6 cellular contexts compared by ENCODE assay signal in genomic region chr1:83332308-83332707, GRCh38.
A peak's percentile ranks its signal among the peaks of the same experiment; 100 is the strongest.
DNase-seq lines count a peak whose midpoint lies in the region; ATAC-seq, FAIRE-seq and TF ChIP-seq lines count a peak whose summit lies in the region.
"Not testable (repeated sequence)": the region's sequence is repeated elsewhere in the genome, so short reads cannot be mapped to it uniquely, and the experiment has no call there.

No MANE protein-coding gene starts in this region.

- H3K9me1 ChIP-seq in IMR-90 (ENCODE audit: insufficient read depth, low read length); keratinocyte (ENCODE audit: control insufficient read depth, extremely low read depth, insufficient read depth, low read length): not testable (repeated sequence)

- BruUV-seq in IMR-90 (replicated peaks; lab: Mats Ljungman, UMichigan); GM12878 (replicated peaks; lab: Mats Ljungman, UMichigan): not testable (repeated sequence)

- not testable (repeated sequence) for H2BK15ac ChIP-seq in IMR-90 (ENCODE audit: low read depth, low read length)

- not testable (repeated sequence) for H3K18ac ChIP-seq in IMR-90 (ENCODE audit: low read depth, low read length)

- CTCF ChIA-PET in IMR-90 (lab: Yijun Ruan, JAX); GM12878 (lab: Yijun Ruan, JAX): not testable (repeated sequence)

- H3K79me2 ChIP-seq in GM12878 (ENCODE audit: control insufficient read depth, insufficient read depth, low read length); keratinocyte (ENCODE audit: control insufficient read depth, insufficient read depth, low read length); smooth muscle cell (ENCODE audit: low read depth): not testable (repeated sequence)

- not testable (repeated sequence) for H3K36me3 Mint-ChIP-seq in nephron progenitor cell (ENCODE audit: low read depth)

- H4K91ac ChIP-seq in IMR-90 (ENCODE audit: insufficient read depth, low read depth, low read length) = not testable (repeated sequence)

- not testable (repeated sequence) for H3K4me3 ChIP-seq in IMR-90 (ENCODE audit: insufficient read depth, low read depth, low read length); GM12878; keratinocyte (ENCODE audit: control insufficient read depth in 2 of 3, extremely low read depth in 1 of 3, insufficient read depth in 2 of 3, low read depth in 1 of 3, low read length in 3 of 3); smooth muscle cell

- TF ChIP-seq EP300 in GM12878 (IDR thresholded peaks at IDR 0.05; ENCODE audit: borderline replicate concordance in 1 of 2, control insufficient read depth in 1 of 2, low read depth in 2 of 2, low read length in 2 of 2) = not testable (repeated sequence)

- not testable (repeated sequence) for H2AK9ac ChIP-seq in IMR-90 (replicated peaks; ENCODE audit: low read depth, low read length, poor library complexity)

- H4K5ac ChIP-seq in IMR-90 (ENCODE audit: low read depth, low read length) = not testable (repeated sequence)

- H3K27me3 ChIP-seq in IMR-90 (ENCODE audit: control insufficient read depth, insufficient read depth, low read length); GM12878 (replicated peaks in 1 of 2; ENCODE audit: control insufficient read depth in 2 of 2, insufficient read depth in 2 of 2, low read length in 1 of 2); keratinocyte (ENCODE audit: control insufficient read depth, extremely low read depth, insufficient read depth, low read length); smooth muscle cell (ENCODE audit: low read depth): not testable (repeated sequence)

- not testable (repeated sequence) for DNase-seq in GM18507 (ENCODE audit: extremely low spot score, insufficient read length, low read depth); IMR-90; GM12878 (ENCODE audit: low read depth, low spot score); keratinocyte (ENCODE audit: low read depth, low spot score); nephron progenitor cell; smooth muscle cell (lab: John Stamatoyannopoulos, UW; ENCODE audit: unreplicated experiment)

- WGBS in IMR-90 (ENCODE audit: extremely low coverage in 2 of 2, insufficient read length in 1 of 2), 2 experiments = no CpG with 5 or more reads among the region's 1 CpG
- no CpG with 5 or more reads among the region's 1 CpG for WGBS in GM12878 (ENCODE audit: insufficient coverage, insufficient replicate concordance, low lambda C conversion rate, missing lambda C conversion rate)
- no CpG with 5 or more reads among the region's 1 CpG for WGBS in smooth muscle cell (ENCODE audit: low lambda C conversion rate)

- TF ChIP-seq CTCF in IMR-90 (conservative IDR thresholded peaks at IDR 0.05; ENCODE audit: low read depth, low read length); GM12878 (IDR thresholded peaks at IDR 0.05 in 2 of 3, conservative IDR thresholded peaks at IDR 0.05 in 1 of 3; ENCODE audit: control insufficient read depth in 2 of 3, extremely low read depth in 1 of 3, insufficient read depth in 1 of 3, low read depth in 3 of 3, low read length in 3 of 3); keratinocyte (optimal IDR thresholded peaks at IDR 0.05 in 1 of 3, IDR thresholded peaks at IDR 0.05 in 1 of 3, conservative IDR thresholded peaks at IDR 0.05 in 1 of 3; ENCODE audit: extremely low read depth in 1 of 3, insufficient read depth in 2 of 3, low read length in 3 of 3); nephron progenitor cell (IDR thresholded peaks at IDR 0.05); smooth muscle cell (IDR thresholded peaks at IDR 0.05; ENCODE audit: borderline replicate concordance, insufficient read depth, poor library complexity, severe bottlenecking): not testable (repeated sequence)

- not testable (repeated sequence) for H3K4me1 Mint-ChIP-seq in nephron progenitor cell

- not testable (repeated sequence) for H3K9ac ChIP-seq in IMR-90 (ENCODE audit: low read depth, low read length); GM12878 (ENCODE audit: control insufficient read depth, insufficient read depth, low read length); keratinocyte (ENCODE audit: control insufficient read depth, extremely low read depth, insufficient read depth, low read length); smooth muscle cell (ENCODE audit: low read depth)

- H3K9me3 ChIP-seq in IMR-90 (ENCODE audit: control insufficient read depth, insufficient read depth, low read length); GM12878 (replicated peaks; ENCODE audit: control insufficient read depth, insufficient read depth, low read length); keratinocyte (ENCODE audit: control insufficient read depth, low read depth, low read length); smooth muscle cell (replicated peaks; ENCODE audit: low read depth): not testable (repeated sequence)

- RAD21 ChIA-PET in GM12878 (lab: Charles Lee; ENCODE audit: unreplicated experiment) = not testable (repeated sequence)

- H2AK5ac ChIP-seq in IMR-90 (ENCODE audit: low read depth, low read length) = not testable (repeated sequence)

- not testable (repeated sequence) for H3K4ac ChIP-seq in IMR-90 (ENCODE audit: low read depth, low read length)

- not testable (repeated sequence) for H3K9me3 Mint-ChIP-seq in nephron progenitor cell

- not testable (repeated sequence) for H3K23ac ChIP-seq in IMR-90 (ENCODE audit: low read depth, low read length)

- not testable (repeated sequence) for H2BK120ac ChIP-seq in IMR-90 (ENCODE audit: low read depth, low read length)

- H3K4me1 ChIP-seq in IMR-90 (ENCODE audit: control insufficient read depth, insufficient read depth, low read length); GM12878 (ENCODE audit: control insufficient read depth, insufficient read depth, low read length); keratinocyte (ENCODE audit: control insufficient read depth, extremely low read depth, insufficient read depth, low read length); smooth muscle cell (ENCODE audit: low read depth): not testable (repeated sequence)

- H2AFZ ChIP-seq in IMR-90 (replicated peaks; ENCODE audit: low read length, poor library complexity); GM12878 (ENCODE audit: control insufficient read depth, low read depth, low read length); keratinocyte (ENCODE audit: control insufficient read depth, low read length); smooth muscle cell (ENCODE audit: low read depth): not testable (repeated sequence)

- not testable (repeated sequence) for H3K4me3 Mint-ChIP-seq in nephron progenitor cell

- not testable (repeated sequence) for TF ChIP-seq RAD21 in IMR-90 (IDR thresholded peaks at IDR 0.05; ENCODE audit: low read length); GM12878 (IDR thresholded peaks at IDR 0.05; ENCODE audit: insufficient read depth, low read depth, low read length)

- not testable (repeated sequence) for H3K56ac ChIP-seq in IMR-90 (ENCODE audit: extremely low read depth, insufficient read depth, low read length)

- not testable (repeated sequence) for H4K20me1 ChIP-seq in IMR-90 (ENCODE audit: insufficient read depth, low read length); GM12878 (ENCODE audit: control insufficient read depth, insufficient read depth); keratinocyte (ENCODE audit: control insufficient read depth, extremely low read depth, insufficient read depth, low read length); smooth muscle cell (ENCODE audit: low read depth)

- not testable (repeated sequence) for H3K14ac ChIP-seq in IMR-90 (replicated peaks; ENCODE audit: low read depth, low read length)

- not testable (repeated sequence) for H3K27me3 Mint-ChIP-seq in nephron progenitor cell (ENCODE audit: low read depth, poor library complexity)

- dilution Hi-C loops in IMR-90 (cut with HindIII; ENCODE audit: low sequenced_read_pairs, unreplicated experiment); keratinocyte (cut with MboI; ENCODE audit: extremely low pct_ligation_motif_present, low sequenced_read_pairs): not testable (repeated sequence)

- POLR2A ChIA-PET in IMR-90 (lab: Charles Lee; ENCODE audit: unreplicated experiment); GM12878 (lab: Charles Lee): not testable (repeated sequence)

- intact Hi-C loops in IMR-90 (cut with micrococcal nuclease); GM12878 (cut with micrococcal nuclease; ENCODE audit: unreplicated experiment): not testable (repeated sequence)

- H3K4me2 ChIP-seq in IMR-90 (ENCODE audit: low read depth, low read length); GM12878 (ENCODE audit: control insufficient read depth, insufficient read depth); keratinocyte (ENCODE audit: control insufficient read depth, extremely low read depth, insufficient read depth, low read depth, low read length); smooth muscle cell: not testable (repeated sequence)

- H3K36me3 ChIP-seq in IMR-90 (ENCODE audit: control insufficient read depth, insufficient read depth, low read length); GM12878 (ENCODE audit: control insufficient read depth in 2 of 2, insufficient read depth in 2 of 2, low read length in 1 of 2); keratinocyte (ENCODE audit: control insufficient read depth in 2 of 2, extremely low read depth in 1 of 2, insufficient read depth in 2 of 2, low read length in 2 of 2); smooth muscle cell (ENCODE audit: low read depth): not testable (repeated sequence)

- in situ Hi-C loops in IMR-90 (cut with MboI; ENCODE audit: low sequenced_read_pairs); GM12878 (cut with MboI): not testable (repeated sequence)

- H3K27ac ChIP-seq in IMR-90 (ENCODE audit: insufficient read depth, low read length); GM12878 (ENCODE audit: control insufficient read depth, insufficient read depth); keratinocyte (ENCODE audit: control insufficient read depth, insufficient read depth, low read length): not testable (repeated sequence)
- H3K27ac ChIP-seq in smooth muscle cell (ENCODE audit: low read depth) = peak overlapping the region; percentile 42

- H4K8ac ChIP-seq in IMR-90 (ENCODE audit: low read depth in 2 of 2, low read length in 2 of 2) = not testable (repeated sequence)

- not testable (repeated sequence) for H3F3A ChIP-seq in smooth muscle cell (ENCODE audit: low read depth)

- H3K27ac Mint-ChIP-seq in nephron progenitor cell = peak overlapping the region; percentile 6

- peak; percentile 53; the same call in 1 of the 2 replicates for ATAC-seq in IMR-90 (ENCODE audit: low read depth)
- ATAC-seq in GM12878 = not testable (repeated sequence)

- H2BK20ac ChIP-seq in IMR-90 (ENCODE audit: low read depth, low read length) = not testable (repeated sequence)

- peak; percentile 68 for FAIRE-seq in GM18507 (lab: Jason Lieb, UNC)
- peak; percentile 54 for FAIRE-seq in GM12878 (lab: Jason Lieb, UNC)
- FAIRE-seq in keratinocyte (lab: Jason Lieb, UNC) = peak; percentile 79

- TF ChIP-seq POLR2A in IMR-90 (IDR thresholded peaks at IDR 0.05; ENCODE audit: low read depth, low read length); GM12878 (IDR thresholded peaks at IDR 0.05; ENCODE audit: low read depth, low read length): not testable (repeated sequence)

- not testable (repeated sequence) for H2BK5ac ChIP-seq in IMR-90 (ENCODE audit: low read depth, low read length, poor library complexity, severe bottlenecking)

- SMC1A ChIA-PET in GM12878 (lab: Charles Lee; ENCODE audit: uncharacterized antibody, unreplicated experiment) = not testable (repeated sequence)

- not testable (repeated sequence) for H3K79me1 ChIP-seq in IMR-90 (ENCODE audit: low read depth in 1 of 2, low read length in 2 of 2)
